10 cellular contexts compared by ENCODE assay signal in genomic region chr3:114223146-114223545, GRCh38. TPM values are rescaled to one million over a fixed set of nuclear protein-coding genes. Genes with fewer than 3 reads are reported as not detected.
DNase-seq lines count a peak whose midpoint lies in the region; ATAC-seq lines count a peak whose summit lies in the region.
"Had no signal": no experiment of that assay in that cellular context is flagged by ENCODE, and none has a peak within 500 bp of the region (broad histone marks: within the 10 kb centered on the region; RNA-seq: fewer than 3 reads in every experiment).

No MANE protein-coding gene starts in this region.

- H3K27me3 Mint-ChIP-seq in activated T-cell treated with anti-CD3 and anti-CD28 coated beads, Interleukin-2, amount 50 U/mL, for 72 hours (ENCODE audit: low read depth) = no peaks in the 10 kb centered on the region
- H3K27me3 Mint-ChIP-seq in T-helper 1 cell treated with Interleukin-12 subunit alpha and Interleukin-12 subunit beta and Interleukin-4 antibody, amounts not matched to agents 30 μg/mL and 1 μg/mL, for 36 hours (ENCODE audit: low read depth) = no peaks in the 10 kb centered on the region

- peak overlapping the region; percentile 97 for H3K27ac Mint-ChIP-seq in activated T-cell treated with anti-CD3 and anti-CD28 coated beads, Interleukin-2, amount 50 U/mL, for 72 hours
- H3K27ac Mint-ChIP-seq in T-helper 1 cell treated with Interleukin-12 subunit alpha and Interleukin-12 subunit beta and Interleukin-4 antibody, amounts not matched to agents 30 μg/mL and 1 μg/mL, for 36 hours = peak overlapping the region; percentile 90

- peak; percentile 64 to 66 for ATAC-seq in activated T-cell treated with anti-CD3 and anti-CD28 coated beads, Interleukin-2, amount 50 U/mL, for 72 hours (replicated peaks in 1 of 2)
- ATAC-seq in HG02852 (IDR thresholded peaks at IDR 0.05; ENCODE audit: unreplicated experiment) = peak; percentile 78
- ATAC-seq in stimulated activated naive CD8-positive, alpha-beta T cell treated with anti-CD3 and anti-CD28 coated beads, Interleukin-15, Interleukin-2, amounts not matched to agents 100 U/mL and 50 U/mL, for 24 hours = peak; percentile 79

- peak overlapping the region; percentile 64 to 72 for H3K4me3 Mint-ChIP-seq in activated T-cell treated with anti-CD3 and anti-CD28 coated beads, Interleukin-2, amount 50 U/mL, for 72 hours
- H3K4me3 Mint-ChIP-seq in T-helper 1 cell treated with Interleukin-12 subunit alpha and Interleukin-12 subunit beta and Interleukin-4 antibody, amounts not matched to agents 30 μg/mL and 1 μg/mL, for 36 hours = peak overlapping the region; percentile 61

- peak; percentile 32 to 46 for DNase-seq in activated T-cell treated with anti-CD3 and anti-CD28 coated beads, Interleukin-2, amount 50 U/mL, for 72 hours
- no peak for DNase-seq in activated T-cell treated with anti-CD3 and anti-CD28 coated beads for 4 hours
- no peak for DNase-seq in stimulated activated naive CD8-positive, alpha-beta T cell treated with anti-CD3 and anti-CD28 coated beads, Interleukin-15, Interleukin-2, amounts not matched to agents 100 U/mL and 50 U/mL, for 24 hours
- DNase-seq in stimulated activated CD4-positive, alpha-beta T cell treated with anti-CD3 and anti-CD28 coated beads, Interleukin-15, amount 100 ng/mL, for 24 hours = no peak
- DNase-seq in NCI-H446 (lab: John Stamatoyannopoulos, UW) = no peak
- no peak for DNase-seq in iPS-NIHi7 (ENCODE audit: extremely low spot score)
- DNase-seq: kidney had no signal

- peaks cover 23 to 29% of the 10 kb centered on the region in 2 donors for H3K36me3 Mint-ChIP-seq in activated T-cell treated with anti-CD3 and anti-CD28 coated beads, Interleukin-2, amount 50 U/mL, for 72 hours (ENCODE audit: insufficient read depth in 2 of 2)
- peaks cover 18% of the 10 kb centered on the region for H3K36me3 Mint-ChIP-seq in T-helper 1 cell treated with Interleukin-12 subunit alpha and Interleukin-12 subunit beta and Interleukin-4 antibody, amounts not matched to agents 30 μg/mL and 1 μg/mL, for 36 hours (ENCODE audit: low read depth)

- H3K9me3 Mint-ChIP-seq in activated T-cell treated with anti-CD3 and anti-CD28 coated beads, Interleukin-2, amount 50 U/mL, for 72 hours = peaks cover 7 to 10% of the 10 kb centered on the region in 2 donors
- peaks cover 21% of the 10 kb centered on the region for H3K9me3 Mint-ChIP-seq in T-helper 1 cell treated with Interleukin-12 subunit alpha and Interleukin-12 subunit beta and Interleukin-4 antibody, amounts not matched to agents 30 μg/mL and 1 μg/mL, for 36 hours

- H3K4me1 Mint-ChIP-seq in activated T-cell treated with anti-CD3 and anti-CD28 coated beads, Interleukin-2, amount 50 U/mL, for 72 hours (ENCODE audit: low read depth) = peaks cover 47% of the 10 kb centered on the region
- H3K4me1 Mint-ChIP-seq in T-helper 1 cell treated with Interleukin-12 subunit alpha and Interleukin-12 subunit beta and Interleukin-4 antibody, amounts not matched to agents 30 μg/mL and 1 μg/mL, for 36 hours (ENCODE audit: low read depth) = peaks cover 47% of the 10 kb centered on the region

RNA-seq across cellular contexts. Expression of gene ZNF80, which starts 14.2 kb away (rescaled TPM):
- total RNA-seq in activated T-cell treated with anti-CD3 and anti-CD28 coated beads, Interleukin-2, amount 50 U/mL, for 72 hours = 1 to 10 TPM in 1 of 2 donors, under 1 TPM in 1; 0.53 to 1.4 TPM

RNA-seq across cellular contexts. Expression of gene DRD3, which starts 44.3 kb away (rescaled TPM):
- not detected for total RNA-seq in activated T-cell treated with anti-CD3 and anti-CD28 coated beads, Interleukin-2, amount 50 U/mL, for 72 hours
- total RNA-seq: breast epithelium, kidney had no signal

Comparison
In these comparisons a context has a peak if more than half of its experiments do, and no peak if none do; other contexts are left out.
1. DNase-seq: peak in activated T-cell treated with anti-CD3 and anti-CD28 coated beads, Interleukin-2, amount 50 U/mL, for 72 hours (2 of 2); none in activated T-cell treated with anti-CD3 and anti-CD28 coated beads for 4 hours (single experiment), stimulated activated naive CD8-positive, alpha-beta T cell treated with anti-CD3 and anti-CD28 coated beads, Interleukin-15, Interleukin-2, amounts not matched to agents 100 U/mL and 50 U/mL, for 24 hours (single experiment), stimulated activated CD4-positive, alpha-beta T cell treated with anti-CD3 and anti-CD28 coated beads, Interleukin-15, amount 100 ng/mL, for 24 hours (single experiment), NCI-H446 (0 of 2) and iPS-NIHi7 (single experiment).
2. Peak in every context shown above with its lines, with median percentiles within 50 percentile points of each other: ATAC-seq.